Comparison of ENCODE assay signal across 8 cellular contexts in genomic region chr17:37239690-37240344, GRCh38.
DNase-seq lines count a peak whose midpoint lies in the region; ATAC-seq, FAIRE-seq and TF ChIP-seq lines count a peak whose summit lies in the region.

No MANE protein-coding gene starts in this region.

- no peak for TF ChIP-seq POLR2A in A549 (IDR thresholded peaks at IDR 0.05; ENCODE audit: low read length)
- no peak for TF ChIP-seq POLR2A in gastrocnemius medialis (IDR thresholded peaks at IDR 0.05)

- in situ Hi-C loops in GM13976 (cut with MboI; ENCODE audit: low sequenced_read_pairs, unreplicated experiment) = loop anchor here (25.0 kb wide), 1 partner anchor 628 kb away; the partner anchor contains the start of gene MRM1
- in situ Hi-C loops in gastrocnemius medialis (cut with MboI; ENCODE audit: low sequenced_read_pairs in 4 of 4) = loop anchor here in 3 of 4 donors (10.0 to 25.0 kb wide), 2 partner anchors 603 to 605 kb away; no protein-coding TSS in a partner anchor

- ATAC-seq in A549 (peak; percentile 57 to 64; a peak in 4 of 6 replicates), RWPE2 (ENCODE audit: low read depth) (0 out of 3 replicates have a peak, but pooled peaks have one; percentile 21), gastrocnemius medialis (peak in 1 of 2 donors; percentile 67)
- ATAC-seq in activated CD4-positive, CD25-positive, alpha-beta regulatory T cell treated with anti-CD3 and anti-CD28 coated beads, Interleukin-2, amount 50 U/mL, for 24 hours = no peak

- no peak overlapping the region for H3K4me2 ChIP-seq in A549

- intact Hi-C loops in gastrocnemius medialis (cut with DNase I; ENCODE audit: low total_unique reads) = no loop called here

- H3K27me3 ChIP-seq in RWPE2 (ENCODE audit: insufficient read depth, poor library complexity, severe bottlenecking) (no peaks in the 10 kb centered on the region), gastrocnemius medialis (no peaks in the 10 kb centered on the region)

- DNase-seq in A549 (ENCODE audit: low read depth in 1 of 2, low spot score in 1 of 2) (peak; percentile 21 to 38), GM13976 (ENCODE audit: low spot score) (peak; percentile 43), RWPE2 (ENCODE audit: low spot score) (no peak), foreskin fibroblast (peak; percentile 35 to 67), gastrocnemius medialis (no peak), cortex of kidney (lab: John Stamatoyannopoulos, UW) (no peak)
- no peak for DNase-seq in stimulated activated CD4-positive, alpha-beta T cell treated with anti-CD3 and anti-CD28 coated beads, Interleukin-4, amount 100 ng/mL, for 4 hours

- CTCF ChIA-PET in A549 (lab: Yijun Ruan, JAX) = interaction anchor here (0.6 to 5.7 kb wide), 43 partner anchors 9 to 647 kb away, joined by 3 to 53 read pairs (median 4); partner anchors contain the start of gene AATF

- TF ChIP-seq RAD21 in A549 (conservative IDR thresholded peaks at IDR 0.05 in 1 of 2, IDR thresholded peaks at IDR 0.05 in 1 of 2) = peak; percentile 44 to 60

- no peak for TF ChIP-seq EP300 in A549 (IDR thresholded peaks at IDR 0.05)

- 81% methylated on average over 3 of the region's 3 CpGs for WGBS in A549 (ENCODE audit: missing lambda C conversion rate)

- H3K4me3 ChIP-seq in A549 (no peak overlapping the region), RWPE2 (ENCODE audit: severe bottlenecking) (no peak overlapping the region), foreskin fibroblast (ENCODE audit: low read depth in 1 of 2, low read length in 2 of 2) (no peak overlapping the region), gastrocnemius medialis (no peak overlapping the region)

- H3K36me3 ChIP-seq in RWPE2 (ENCODE audit: low read depth) = peaks cover 100% of the 10 kb centered on the region
- peaks cover 2 to 77% of the 10 kb centered on the region in 2 donors for H3K36me3 ChIP-seq in gastrocnemius medialis

- TF ChIP-seq CTCF in A549 (IDR thresholded peaks at IDR 0.05) = peak; percentile 86
- peak; percentile 58 for TF ChIP-seq CTCF in GM13976 (IDR thresholded peaks at IDR 0.05; ENCODE audit: borderline replicate concordance, control extremely low read depth, extremely low read depth, insufficient read depth, missing control alignments)
- TF ChIP-seq CTCF in RWPE2 (IDR thresholded peaks at IDR 0.05; ENCODE audit: poor library complexity, severe bottlenecking) = peak; percentile 77
- TF ChIP-seq CTCF in foreskin fibroblast (IDR thresholded peaks at IDR 0.05; ENCODE audit: low read depth, low read length) = peak; percentile 66
- peak; percentile 22 to 53 (median 36) for TF ChIP-seq CTCF in gastrocnemius medialis (IDR thresholded peaks at IDR 0.05 in 4 of 5, conservative IDR thresholded peaks at IDR 0.05 in 1 of 5)

- no peaks in the 10 kb centered on the region for H3K9me3 ChIP-seq in A549
- H3K9me3 ChIP-seq in RWPE2 (ENCODE audit: severe bottlenecking) = no peaks in the 10 kb centered on the region
- no peaks in the 10 kb centered on the region for H3K9me3 ChIP-seq in gastrocnemius medialis

- H3K27ac ChIP-seq in A549 (no peak overlapping the region), RWPE2 (ENCODE audit: poor library complexity, severe bottlenecking) (no peak overlapping the region), gastrocnemius medialis (peak overlapping the region in 1 of 4 donors; percentile 25)

- H3K4me1 ChIP-seq in A549 (0 out of 3 replicates have a peak, but pooled peaks cover 6% of the 10 kb centered on the region), RWPE2 (ENCODE audit: insufficient read depth, poor library complexity, severe bottlenecking) (no peaks in the 10 kb centered on the region), gastrocnemius medialis (peaks cover 3 to 6% of the 10 kb centered on the region in 2 donors)

- no peak for FAIRE-seq in A549 (lab: Jason Lieb, UNC)

- POLR2A ChIA-PET in A549 (lab: Yijun Ruan, JAX) = interaction anchor here (0.6 to 1.1 kb wide), 5 partner anchors 133 to 639 kb away, joined by 3 to 5 read pairs (median 3); partner anchors contain the start of genes AATF and MRM1

TF ChIP-seq in A549, 52 proteins besides CTCF, POLR2A, EP300 and RAD21:
- no peak for TF ChIP-seq BHLHE40 (IDR thresholded peaks at IDR 0.05; ENCODE audit: low read depth, low read length)
- TF ChIP-seq HEYL (CRISPR knock-in tag; IDR thresholded peaks at IDR 0.05) = no peak
- TF ChIP-seq MAFK (IDR thresholded peaks at IDR 0.05; ENCODE audit: partially characterized antibody) = peak; percentile 78
- TF ChIP-seq MYC (IDR thresholded peaks at IDR 0.05; ENCODE audit: borderline replicate concordance, low read length) = no peak
- peak; percentile 40; the same call in 2 of the 3 replicates for TF ChIP-seq SMC3 (IDR thresholded peaks at IDR 0.05)
- TF ChIP-seq CEBPB (IDR thresholded peaks at IDR 0.05) = peak; percentile 79 to 84; a peak in 3 of 4 replicates
- peak; percentile 21; the same call in 1 of the 2 replicates for TF ChIP-seq FOSL2 (IDR thresholded peaks at IDR 0.05)
- 0 out of 2 replicates have a peak, but pooled peaks have one; percentile 24 for TF ChIP-seq FOSL2 (CRISPR knock-in tag; IDR thresholded peaks at IDR 0.05)

Comparison
In these comparisons a context has a peak if more than half of its experiments do, and no peak if none do; other contexts are left out.
1. ATAC-seq: peak in A549 (2 of 2) and RWPE2 (single experiment); none in activated CD4-positive, CD25-positive, alpha-beta regulatory T cell treated with anti-CD3 and anti-CD28 coated beads, Interleukin-2, amount 50 U/mL, for 24 hours (0 of 2).
2. DNase-seq: peak in A549 (2 of 2), GM13976 (single experiment) and foreskin fibroblast (2 of 2); none in RWPE2 (single experiment), gastrocnemius medialis (0 of 2), stimulated activated CD4-positive, alpha-beta T cell treated with anti-CD3 and anti-CD28 coated beads, Interleukin-4, amount 100 ng/mL, for 4 hours (0 of 2) and cortex of kidney (single experiment).
3. CTCF ChIP-seq: peak in every context shown above with its lines; median percentile 86 in A549; 77 in RWPE2; 66 in foreskin fibroblast; 58 in GM13976; 36 in gastrocnemius medialis.